ENCODE assay signal across 13 cellular contexts in the genomic region with DNA sequence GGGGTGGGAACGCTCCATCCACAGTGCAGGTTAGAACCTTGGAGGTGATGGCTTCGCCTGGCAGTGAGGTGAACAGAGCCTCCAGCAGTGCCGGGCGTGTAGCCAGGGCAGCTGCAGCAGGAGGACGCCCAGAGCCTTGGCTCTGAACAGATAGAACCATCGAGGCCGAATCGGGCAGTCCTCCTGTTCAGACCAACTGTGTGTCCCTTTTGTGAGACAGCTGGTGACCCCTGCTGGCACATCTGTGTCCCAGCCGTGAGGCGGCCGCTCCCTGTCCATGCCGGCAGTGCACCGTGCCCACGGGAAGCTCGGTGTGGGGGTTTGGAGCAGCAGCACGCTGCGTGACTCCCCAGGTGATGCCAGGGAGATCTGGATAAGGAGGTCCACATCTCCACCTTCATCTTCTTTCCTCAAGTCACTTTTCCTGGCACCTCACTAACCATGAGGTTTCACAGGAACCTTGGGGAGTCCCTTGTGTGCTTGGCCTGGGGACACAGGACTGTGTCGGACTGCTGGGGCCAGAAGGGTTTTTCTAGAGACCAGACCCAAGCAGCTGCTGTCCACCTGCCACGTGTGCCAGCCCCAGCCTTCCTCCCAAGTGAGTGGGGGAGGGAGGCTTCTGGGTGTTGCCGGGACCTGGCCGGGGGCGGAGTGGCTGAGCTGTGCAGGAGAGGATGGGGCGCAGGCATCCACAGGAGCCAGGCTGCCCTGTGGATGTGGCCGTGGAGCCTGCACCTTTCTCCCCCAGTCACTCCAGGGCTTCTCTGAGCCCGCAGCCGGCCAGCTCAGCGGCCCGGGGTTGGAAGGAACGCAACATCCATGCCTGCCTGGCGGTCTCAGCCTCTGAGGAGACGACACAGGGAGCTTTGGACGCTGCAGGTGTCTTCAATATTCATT.
DNase-seq lines count a peak whose midpoint lies in the region; TF ChIP-seq lines count a peak whose summit lies in the region.
"Had no signal": no experiment of that assay in that cellular context is flagged by ENCODE, and none has a peak within 500 bp of the region (broad histone marks: within the 10 kb centered on the region; RNA-seq: fewer than 3 reads in every experiment).

No MANE protein-coding gene starts in this region.

- no peak overlapping the region for H3K14ac ChIP-seq in mesenchymal stem cell (ENCODE audit: low read length in 2 of 2)

- H3K4me3 ChIP-seq in AG09309 (ENCODE audit: control insufficient read depth, low read depth, low read length) (no peak overlapping the region), brain microvascular endothelial cell (ENCODE audit: low read depth, low read length) (no peak overlapping the region), mesenchymal stem cell (ENCODE audit: insufficient read depth in 1 of 2, low read depth in 1 of 2, low read length in 2 of 2) (no peak overlapping the region), spleen (no peak overlapping the region)

- peaks cover 2% of the 10 kb centered on the region for H3K4me1 Mint-ChIP-seq in T-helper 2 cell treated with Interferon-gamma antibody and Interleukin-4, amounts not matched to agents 5 μg/mL and 100 μg/mL, for 36 hours (ENCODE audit: low read depth)

- no peak overlapping the region for H2AFZ ChIP-seq in mesenchymal stem cell (ENCODE audit: low read depth, low read length)

- CTCF ChIA-PET in HEK293T (lab: Yijun Ruan, JAX): interaction anchor here (0.5 to 1.3 kb wide), 3 partner anchors 8 to 1547 kb away, joined by 3 to 7 read pairs (median 3); no protein-coding TSS in a partner anchor

- no peak overlapping the region for H3K27ac Mint-ChIP-seq in T-helper 2 cell treated with Interferon-gamma antibody and Interleukin-4, amounts not matched to agents 5 μg/mL and 100 μg/mL, for 36 hours
- H3K27ac Mint-ChIP-seq: dendritic cell treated with granulocyte-macrophage colony-stimulating factor and Interleukin-4, amounts not matched to agents 40 ng/mL and 50 ng/mL, for 4 days; stimulated activated memory B cell treated with anti-CD40 and anti-IgM and Interleukin-4, amounts not matched to agents 10 μg/mL and 1 μg/mL and 100 μg/mL, for 72 hours had no signal

- H4K8ac ChIP-seq in mesenchymal stem cell (ENCODE audit: low read length): no peak overlapping the region

- peak; percentile 12 for TF ChIP-seq CTCF in AG09309 (IDR thresholded peaks at IDR 0.05; ENCODE audit: control insufficient read depth, insufficient read depth, low read depth, low read length, missing control alignments)
- peak; percentile 32 for TF ChIP-seq CTCF in brain microvascular endothelial cell (IDR thresholded peaks at IDR 0.05; ENCODE audit: low read depth, low read length, missing control alignments)
- no peak for TF ChIP-seq CTCF in spleen (IDR thresholded peaks at IDR 0.05 in 8 of 11, conservative IDR thresholded peaks at IDR 0.05 in 3 of 11)

- no peak overlapping the region for H2BK120ac ChIP-seq in mesenchymal stem cell (ENCODE audit: low read depth, low read length)

- in situ Hi-C loops in brain microvascular endothelial cell (cut with HindIII; ENCODE audit: low pct_ligation_motif_present, low sequenced_read_pairs): no loop called here

- H2AK5ac ChIP-seq in mesenchymal stem cell (ENCODE audit: low read length, severe bottlenecking): peak overlapping the region; percentile 24

- H3K9me3 ChIP-seq in mesenchymal stem cell (ENCODE audit: control insufficient read depth, low read length): no peaks in the 10 kb centered on the region
- no peaks in the 10 kb centered on the region for H3K9me3 ChIP-seq in spleen

- no peak for TF ChIP-seq POLR2A in spleen (IDR thresholded peaks at IDR 0.05)

- no peaks in the 10 kb centered on the region for H3K9me3 Mint-ChIP-seq in T-helper 2 cell treated with Interferon-gamma antibody and Interleukin-4, amounts not matched to agents 5 μg/mL and 100 μg/mL, for 36 hours
- H3K9me3 Mint-ChIP-seq: dendritic cell treated with granulocyte-macrophage colony-stimulating factor and Interleukin-4, amounts not matched to agents 40 ng/mL and 50 ng/mL, for 4 days; stimulated activated memory B cell treated with anti-CD40 and anti-IgM and Interleukin-4, amounts not matched to agents 10 μg/mL and 1 μg/mL and 100 μg/mL, for 72 hours had no signal

- peaks cover 46% of the 10 kb centered on the region for H3K4me1 ChIP-seq in mesenchymal stem cell (ENCODE audit: control insufficient read depth, insufficient read depth, low read depth, low read length)
- H3K4me1 ChIP-seq in spleen: peaks cover 0 to 35% (median 12%) of the 10 kb centered on the region in 6 donors

- peaks cover 28% of the 10 kb centered on the region for H3K36me3 ChIP-seq in brain microvascular endothelial cell (replicated peaks)
- peaks cover 30 to 77% of the 10 kb centered on the region in 2 experiments for H3K36me3 ChIP-seq in mesenchymal stem cell (ENCODE audit: control insufficient read depth in 1 of 2, insufficient read depth in 2 of 2, low read depth in 1 of 2, low read length in 2 of 2)
- peaks cover 0 to 94% (median 45%) of the 10 kb centered on the region in 6 donors for H3K36me3 ChIP-seq in spleen

- H3K27ac ChIP-seq in brain microvascular endothelial cell: peak overlapping the region; percentile 46
- H3K27ac ChIP-seq in mesenchymal stem cell (ENCODE audit: low read length, poor library complexity, severe bottlenecking): no peak overlapping the region
- no peak overlapping the region for H3K27ac ChIP-seq in spleen

- POLR2A ChIA-PET in HEK293T (lab: Yijun Ruan, JAX): no interaction called here

- no peaks in the 10 kb centered on the region for H3K27me3 ChIP-seq in brain microvascular endothelial cell (replicated peaks)
- H3K27me3 ChIP-seq in mesenchymal stem cell (ENCODE audit: control insufficient read depth in 1 of 2, insufficient read depth in 1 of 2, low read length in 2 of 2): no peaks in the 10 kb centered on the region
- H3K27me3 ChIP-seq in spleen (replicated peaks in 1 of 7): no peaks in the 10 kb centered on the region

- H3K4ac ChIP-seq in mesenchymal stem cell (ENCODE audit: low read depth in 1 of 2, low read length in 2 of 2): no peak overlapping the region

- H2BK15ac ChIP-seq in mesenchymal stem cell (ENCODE audit: low read depth, poor library complexity, severe bottlenecking): no peak overlapping the region

- no peak overlapping the region for H2BK5ac ChIP-seq in mesenchymal stem cell (ENCODE audit: low read depth, low read length, poor library complexity, severe bottlenecking)

- H3K4me2 ChIP-seq in mesenchymal stem cell (ENCODE audit: low read length, poor library complexity, severe bottlenecking): no peak overlapping the region

- no peaks in the 10 kb centered on the region for H3K27me3 Mint-ChIP-seq in T-helper 2 cell treated with Interferon-gamma antibody and Interleukin-4, amounts not matched to agents 5 μg/mL and 100 μg/mL, for 36 hours (ENCODE audit: low read depth)
- H3K27me3 Mint-ChIP-seq: dendritic cell treated with granulocyte-macrophage colony-stimulating factor and Interleukin-4, amounts not matched to agents 40 ng/mL and 50 ng/mL, for 4 days; stimulated activated memory B cell treated with anti-CD40 and anti-IgM and Interleukin-4, amounts not matched to agents 10 μg/mL and 1 μg/mL and 100 μg/mL, for 72 hours had no signal

- H3K36me3 Mint-ChIP-seq in T-helper 2 cell treated with Interferon-gamma antibody and Interleukin-4, amounts not matched to agents 5 μg/mL and 100 μg/mL, for 36 hours (ENCODE audit: low read depth): peaks cover 7% of the 10 kb centered on the region

- peaks cover 61% of the 10 kb centered on the region for H3K79me1 ChIP-seq in mesenchymal stem cell (replicated peaks; ENCODE audit: low read length, poor library complexity, severe bottlenecking)

- H3K4me3 Mint-ChIP-seq in T-helper 2 cell treated with Interferon-gamma antibody and Interleukin-4, amounts not matched to agents 5 μg/mL and 100 μg/mL, for 36 hours: no peak overlapping the region
- H3K4me3 Mint-ChIP-seq: dendritic cell treated with granulocyte-macrophage colony-stimulating factor and Interleukin-4, amounts not matched to agents 40 ng/mL and 50 ng/mL, for 4 days; stimulated activated memory B cell treated with anti-CD40 and anti-IgM and Interleukin-4, amounts not matched to agents 10 μg/mL and 1 μg/mL and 100 μg/mL, for 72 hours had no signal

- WGBS in mesenchymal stem cell: 94% methylated on average over 32 of the region's 32 CpGs
- WGBS in spleen, 5 donors: 91 to 96% (median 93%) methylated on average over 13 to 32 of the region's 32 CpGs

- H3K23ac ChIP-seq in mesenchymal stem cell (ENCODE audit: low read length in 2 of 2): no peak overlapping the region

- no peak for DNase-seq in AG09309 (ENCODE audit: low read depth)
- peak; percentile 55 for DNase-seq in HEK293T (ENCODE audit: extremely low spot score)
- DNase-seq in brain microvascular endothelial cell: no peak
- DNase-seq in mesenchymal stem cell: no peak
- DNase-seq in T-helper 2 cell treated with Interferon-gamma antibody and Interleukin-4, amounts not matched to agents 5 μg/mL and 100 μg/mL, for 36 hours (ENCODE audit: low spot score): no peak
- no peak for DNase-seq in NOMO-1 treated with dmso at 0.1 percent for 144 hours (lab: John Stamatoyannopoulos, UW; ENCODE audit: unreplicated experiment)
- DNase-seq in HK-2 (ENCODE audit: unreplicated experiment): no peak
- DNase-seq in spleen: no peak
- DNase-seq: activated CD4-positive, alpha-beta T cell treated with anti-CD3 and anti-CD28 coated beads for 4 hours; activated naive CD4-positive, alpha-beta T cell; NCI-H2171 had no signal

- peak overlapping the region in 1 of 2 experiments; percentile 45 for H2BK12ac ChIP-seq in mesenchymal stem cell (ENCODE audit: low read length in 2 of 2)

- H3K18ac ChIP-seq in mesenchymal stem cell (ENCODE audit: low read depth in 1 of 2, low read length in 2 of 2): peak overlapping the region in 1 of 2 experiments; percentile 25

- peak overlapping the region; percentile 12 for H4K91ac ChIP-seq in mesenchymal stem cell (ENCODE audit: low read length)

- intact Hi-C loops in spleen (cut with DNase I; ENCODE audit: low total_unique reads): no loop called here

- no peak overlapping the region for H3K9ac ChIP-seq in mesenchymal stem cell (ENCODE audit: low read length)

TF ChIP-seq in HEK293T, 16 proteins besides CTCF, POLR2A, EP300 and RAD21 (continues in another document):
- TF ChIP-seq ARNT (IDR thresholded peaks at IDR 0.05): no peak
- TF ChIP-seq, protein P1, sequence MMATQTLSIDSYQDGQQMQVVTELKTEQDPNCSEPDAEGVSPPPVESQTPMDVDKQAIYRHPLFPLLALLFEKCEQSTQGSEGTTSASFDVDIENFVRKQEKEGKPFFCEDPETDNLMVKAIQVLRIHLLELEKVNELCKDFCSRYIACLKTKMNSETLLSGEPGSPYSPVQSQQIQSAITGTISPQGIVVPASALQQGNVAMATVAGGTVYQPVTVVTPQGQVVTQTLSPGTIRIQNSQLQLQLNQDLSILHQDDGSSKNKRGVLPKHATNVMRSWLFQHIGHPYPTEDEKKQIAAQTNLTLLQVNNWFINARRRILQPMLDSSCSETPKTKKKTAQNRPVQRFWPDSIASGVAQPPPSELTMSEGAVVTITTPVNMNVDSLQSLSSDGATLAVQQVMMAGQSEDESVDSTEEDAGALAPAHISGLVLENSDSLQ (IDR thresholded peaks at IDR 0.05): no peak
- no peak for TF ChIP-seq FOXM1 (IDR thresholded peaks at IDR 0.05; ENCODE audit: borderline replicate concordance)
- no peak for TF ChIP-seq FOXA1 (IDR thresholded peaks at IDR 0.05)
- TF ChIP-seq L3MBTL2 (conservative IDR thresholded peaks at IDR 0.05): no peak
- TF ChIP-seq ELF4 (IDR thresholded peaks at IDR 0.05): no peak
- no peak for TF ChIP-seq SP1 (IDR thresholded peaks at IDR 0.05)

Comparison
In these comparisons a context has a peak if more than half of its experiments do, and no peak if none do; other contexts are left out.
1. CTCF ChIP-seq: peak in AG09309 (single experiment) and brain microvascular endothelial cell (single experiment); none in spleen (0 of 11).